Comparison of ENCODE assay signal across 8 cellular contexts in genomic region chr18:74082476-74083070, GRCh38.
DNase-seq lines count a peak whose midpoint lies in the region; ATAC-seq and TF ChIP-seq lines count a peak whose summit lies in the region.

No MANE protein-coding gene starts in this region.

- H3K9me3 Mint-ChIP-seq in activated CD8-positive, alpha-beta T cell treated with anti-CD3 and anti-CD28 coated beads for 36 hours, result no peaks in the 10 kb centered on the region
- peaks cover 2% of the 10 kb centered on the region for H3K9me3 Mint-ChIP-seq in neural progenitor cell

- no peak overlapping the region for H3K4me3 ChIP-seq in neural progenitor cell
- no peak overlapping the region for H3K4me3 ChIP-seq in aorta (ENCODE audit: low read length in 2 of 2)

- H3K4me2 ChIP-seq in neural progenitor cell, result peak overlapping the region; percentile 36

- H3K4me1 ChIP-seq in neural progenitor cell (peaks cover 4% of the 10 kb centered on the region), aorta (ENCODE audit: control insufficient read depth in 1 of 2, insufficient read depth in 2 of 2, low read length in 2 of 2) (no peaks in the 10 kb centered on the region)

- ATAC-seq in GM18505 (IDR thresholded peaks at IDR 0.05; ENCODE audit: unreplicated experiment), result peak; percentile 97
- ATAC-seq in HG02970 (IDR thresholded peaks at IDR 0.05; ENCODE audit: low FRiP score, unreplicated experiment), result peak; percentile 78
- ATAC-seq in activated CD8-positive, alpha-beta T cell treated with anti-CD3 and anti-CD28 coated beads for 36 hours, result peak; percentile 90
- ATAC-seq in aorta (ENCODE audit: low FRiP score), result peak; percentile 62

- H3F3A ChIP-seq in neural progenitor cell (ENCODE audit: low read depth), result no peaks in the 10 kb centered on the region

- peak overlapping the region; percentile 65 for H3K4me3 Mint-ChIP-seq in activated CD8-positive, alpha-beta T cell treated with anti-CD3 and anti-CD28 coated beads for 36 hours
- no peak overlapping the region for H3K4me3 Mint-ChIP-seq in neural progenitor cell

- H3K36me3 Mint-ChIP-seq in activated CD8-positive, alpha-beta T cell treated with anti-CD3 and anti-CD28 coated beads for 36 hours (ENCODE audit: low read depth), result peaks cover 1% of the 10 kb centered on the region
- H3K36me3 Mint-ChIP-seq in neural progenitor cell, result no peaks in the 10 kb centered on the region

- H3K27me3 ChIP-seq in neural progenitor cell (no peaks in the 10 kb centered on the region), aorta (ENCODE audit: control insufficient read depth in 1 of 2, insufficient read depth in 2 of 2, low read length in 1 of 2) (no peaks in the 10 kb centered on the region)

- TF ChIP-seq CTCF in activated CD8-positive, alpha-beta T cell treated with anti-CD3 and anti-CD28 coated beads for 36 hours (IDR thresholded peaks at IDR 0.05), result peak; percentile 69
- peak; percentile 62 for TF ChIP-seq CTCF in neural progenitor cell (IDR thresholded peaks at IDR 0.05)

- no peak overlapping the region for H3K9ac ChIP-seq in neural progenitor cell

- 13 to 14% methylated on average over 9 of the region's 9 CpGs for WGBS in aorta, 2 donors

- peak; percentile 77 for DNase-seq in ACHN
- DNase-seq in NCI-H510A treated with DMSO at 0.1 percent for 48 hours (lab: John Stamatoyannopoulos, UW), result peak; percentile 85
- DNase-seq in activated CD8-positive, alpha-beta T cell treated with anti-CD3 and anti-CD28 coated beads for 36 hours, result peak; percentile 84
- peak; percentile 0 for DNase-seq in epithelial cell of prostate (ENCODE audit: low read depth, low spot score)
- DNase-seq in neural progenitor cell (ENCODE audit: low spot score), result peak; percentile 77
- DNase-seq in aorta, result peak in 1 of 2 donors; percentile 56

- CTCF ChIA-PET in activated CD8-positive, alpha-beta T cell treated with anti-CD3 and anti-CD28 coated beads for 36 hours (lab: Charles Lee), result interaction anchor here (0.6 to 2.9 kb wide), 29 partner anchors 9 to 469 kb away, joined by 3 to 35 read pairs (median 5); no protein-coding TSS in a partner anchor

- in situ Hi-C loops in ACHN (cut with HindIII; ENCODE audit: low pct_ligation_motif_present, low pct_unique_long_range_greater_than_20kb, low sequenced_read_pairs), result no loop called here

- H2AFZ ChIP-seq in neural progenitor cell (replicated peaks), result peak overlapping the region; percentile 91

- no peak overlapping the region for H3K27ac ChIP-seq in epithelial cell of prostate
- no peak overlapping the region for H3K27ac ChIP-seq in neural progenitor cell
- H3K27ac ChIP-seq in aorta (ENCODE audit: low read depth in 1 of 2, low read length in 2 of 2), result no peak overlapping the region

- H4K20me1 ChIP-seq in neural progenitor cell (ENCODE audit: low read depth), result no peaks in the 10 kb centered on the region

- H3K4me1 Mint-ChIP-seq in activated CD8-positive, alpha-beta T cell treated with anti-CD3 and anti-CD28 coated beads for 36 hours (ENCODE audit: low read depth), result peaks cover 20% of the 10 kb centered on the region
- peaks cover 15% of the 10 kb centered on the region for H3K4me1 Mint-ChIP-seq in neural progenitor cell

- H3K79me2 ChIP-seq in neural progenitor cell (ENCODE audit: low read depth), result no peaks in the 10 kb centered on the region

- peak overlapping the region; percentile 98 for H3K27ac Mint-ChIP-seq in activated CD8-positive, alpha-beta T cell treated with anti-CD3 and anti-CD28 coated beads for 36 hours
- H3K27ac Mint-ChIP-seq in neural progenitor cell, result peak overlapping the region; percentile 86

- no peak for TF ChIP-seq POLR2A in GM18505 (IDR thresholded peaks at IDR 0.05; ENCODE audit: borderline replicate concordance, extremely low read depth, insufficient read depth, insufficient read length)

- no peaks in the 10 kb centered on the region for H3K9me3 ChIP-seq in neural progenitor cell (ENCODE audit: low read depth)
- H3K9me3 ChIP-seq in aorta (ENCODE audit: control insufficient read depth, low read length), result no peaks in the 10 kb centered on the region

- intact Hi-C loops in activated CD8-positive, alpha-beta T cell treated with anti-CD3 and anti-CD28 coated beads for 36 hours (cut with micrococcal nuclease), result loop anchor here (5.0 kb wide), 1 partner anchor 35 kb away; no protein-coding TSS in a partner anchor
- intact Hi-C loops in aorta (cut with DNase I), result loop anchor here in 1 of 2 donors (5.0 kb wide), 1 partner anchor 35 kb away; no protein-coding TSS in a partner anchor

- POLR2A ChIA-PET in activated CD8-positive, alpha-beta T cell treated with anti-CD3 and anti-CD28 coated beads for 36 hours (lab: Charles Lee), result interaction anchor here (1.3 to 2.6 kb wide), 6 partner anchors 9 to 57 kb away, joined by 3 to 24 read pairs (median 6); no protein-coding TSS in a partner anchor

- H3K27me3 Mint-ChIP-seq in activated CD8-positive, alpha-beta T cell treated with anti-CD3 and anti-CD28 coated beads for 36 hours, result no peaks in the 10 kb centered on the region
- H3K27me3 Mint-ChIP-seq in neural progenitor cell (ENCODE audit: insufficient read depth, low read depth), result peaks cover 2% of the 10 kb centered on the region

- H3K36me3 ChIP-seq in neural progenitor cell (no peaks in the 10 kb centered on the region), aorta (ENCODE audit: control insufficient read depth in 1 of 2, insufficient read depth in 2 of 2, low read length in 1 of 2) (no peaks in the 10 kb centered on the region)
